9 cellular contexts compared by ENCODE assay signal in the genomic region with DNA sequence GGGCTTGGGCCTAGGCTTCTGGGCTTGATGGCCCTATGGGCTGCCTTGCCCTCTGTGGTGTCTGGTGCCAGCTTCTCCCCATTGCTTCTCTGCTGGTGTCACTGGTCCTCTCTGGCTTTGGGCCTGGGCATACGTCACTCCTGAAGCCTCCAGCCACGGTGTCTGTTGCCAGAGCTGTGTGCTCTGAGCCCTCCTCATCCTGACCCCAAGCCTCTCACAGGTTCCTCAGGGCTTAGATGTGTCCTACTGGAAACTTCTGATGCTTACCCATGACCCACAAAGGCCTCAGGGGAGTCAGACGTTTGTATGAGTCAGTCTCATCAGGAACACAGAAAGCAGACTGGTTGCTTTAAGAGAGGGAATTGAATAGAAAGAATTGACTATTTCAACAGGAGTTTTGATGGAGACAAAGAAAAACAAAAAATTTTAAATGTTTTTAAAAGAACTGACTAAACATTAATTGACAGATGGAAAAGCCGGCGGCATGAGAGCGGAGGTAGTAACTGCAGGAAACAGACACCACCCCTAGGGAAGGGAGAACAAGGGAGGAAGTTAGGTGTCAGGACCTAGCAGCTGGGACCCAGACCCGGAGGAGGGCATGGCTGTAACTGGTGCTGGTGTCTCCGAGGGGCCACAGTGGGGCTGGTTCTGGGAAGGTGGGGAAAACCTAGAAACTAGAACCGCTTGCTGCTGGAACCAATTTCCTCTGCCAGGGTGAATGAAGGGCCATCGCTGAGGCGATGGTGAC. TPM values are rescaled to one million over a fixed set of nuclear protein-coding genes. Genes with fewer than 3 reads are reported as not detected.
DNase-seq lines count a peak whose midpoint lies in the region; ATAC-seq and TF ChIP-seq lines count a peak whose summit lies in the region.
"Had no signal": no experiment of that assay in that cellular context is flagged by ENCODE, and none has a peak within 500 bp of the region (broad histone marks: within the 10 kb centered on the region; RNA-seq: fewer than 3 reads in every experiment).

No MANE protein-coding gene starts in this region.

- TF ChIP-seq EP300 in suprapubic skin (IDR thresholded peaks at IDR 0.05), result no peak

- 0 out of 2 replicates have a peak overlapping the region, but pooled peaks have one; percentile 14 for H3K9ac ChIP-seq in HCT116 (ENCODE audit: low read length)

- ATAC-seq in HCT116, result peak; percentile 26

- no peak overlapping the region for H3K27ac ChIP-seq in HCT116 (ENCODE audit: low read depth, low read length)
- no peak overlapping the region for H3K27ac ChIP-seq in left ventricle myocardium inferior (replicated peaks)
- H3K27ac ChIP-seq in suprapubic skin, result peak overlapping the region; percentile 18
- no peak overlapping the region for H3K27ac ChIP-seq in effector memory CD4-positive, alpha-beta T cell (ENCODE audit: insufficient read depth, low read length, poor library complexity, severe bottlenecking)

- no peak for TF ChIP-seq RAD21 in HCT116 (IDR thresholded peaks at IDR 0.05; ENCODE audit: low read depth)

- in situ Hi-C loops in astrocyte of the spinal cord (cut with HindIII; ENCODE audit: low sequenced_read_pairs), result no loop called here

- H3K27me3 ChIP-seq in HCT116 (ENCODE audit: insufficient read depth, low read length), result no peaks in the 10 kb centered on the region
- no peaks in the 10 kb centered on the region for H3K27me3 ChIP-seq in left ventricle myocardium inferior (ENCODE audit: low read depth)
- no peaks in the 10 kb centered on the region for H3K27me3 ChIP-seq in suprapubic skin
- no peaks in the 10 kb centered on the region for H3K27me3 ChIP-seq in effector memory CD4-positive, alpha-beta T cell (replicated peaks; ENCODE audit: control insufficient read depth, insufficient read depth, low read length, poor library complexity, severe bottlenecking)

- WGBS in suprapubic skin, result 48% methylated on average over 11 of the region's 11 CpGs

- H4K20me1 ChIP-seq in HCT116 (ENCODE audit: insufficient read depth), result no peaks in the 10 kb centered on the region

- H3K4me1 ChIP-seq in HCT116 (ENCODE audit: control insufficient read depth in 1 of 2, insufficient read depth in 2 of 2, low read length in 2 of 2) (peaks cover 37 to 63% of the 10 kb centered on the region in 2 experiments), left ventricle myocardium inferior (peaks cover 10% of the 10 kb centered on the region), suprapubic skin (peaks cover 37% of the 10 kb centered on the region)
- H3K4me1 ChIP-seq in effector memory CD4-positive, alpha-beta T cell (ENCODE audit: control insufficient read depth, insufficient read depth, low read length, poor library complexity, severe bottlenecking), result no peaks in the 10 kb centered on the region

- H2AFZ ChIP-seq in HCT116 (ENCODE audit: low read depth, low read length, poor library complexity, severe bottlenecking), result peak overlapping the region; percentile 74

- H3K36me3 ChIP-seq in HCT116 (ENCODE audit: control insufficient read depth in 1 of 2, insufficient read depth in 2 of 2, low read length in 2 of 2) (no peaks in the 10 kb centered on the region), left ventricle myocardium inferior (no peaks in the 10 kb centered on the region), suprapubic skin (no peaks in the 10 kb centered on the region)
- H3K36me3 ChIP-seq in effector memory CD4-positive, alpha-beta T cell (ENCODE audit: control insufficient read depth, insufficient read depth, low read length), result no peaks in the 10 kb centered on the region
- H3K36me3 ChIP-seq: HAP-1 had no signal

- DNase-seq in HCT116 (ENCODE audit: low read depth, low spot score), result peak; percentile 28
- DNase-seq in astrocyte of the spinal cord (ENCODE audit: low read depth, low spot score), result peak; percentile 84
- peak; percentile 30 for DNase-seq in left ventricle myocardium inferior
- no peak for DNase-seq in suprapubic skin (ENCODE audit: low spot score in 2 of 2)
- no peak for DNase-seq in activated CD4-positive, CD25-positive, alpha-beta regulatory T cell (lab: John Stamatoyannopoulos, UW)
- no peak for DNase-seq in stimulated activated naive CD4-positive, alpha-beta T cell (lab: John Stamatoyannopoulos, UW)
- DNase-seq in effector memory CD4-positive, alpha-beta T cell, result no peak
- no peak for DNase-seq in NCI-H1436 (lab: John Stamatoyannopoulos, UW)

- H3K9me3 ChIP-seq in HCT116 (ENCODE audit: control insufficient read depth in 1 of 2, insufficient read depth in 1 of 2, low read depth in 1 of 2, low read length in 2 of 2) (no peaks in the 10 kb centered on the region), left ventricle myocardium inferior (replicated peaks) (no peaks in the 10 kb centered on the region), suprapubic skin (no peaks in the 10 kb centered on the region)
- H3K9me3 ChIP-seq in effector memory CD4-positive, alpha-beta T cell (ENCODE audit: control insufficient read depth, low read length), result no peaks in the 10 kb centered on the region
- H3K9me3 ChIP-seq: HAP-1 had no signal

- RAD21 ChIA-PET in HCT116 (lab: Charles Lee; ENCODE audit: low non-redundant PET in 1 of 2, low total read pairs in 2 of 2, uncharacterized antibody in 2 of 2, unreplicated experiment in 2 of 2), result no interaction called here

- POLR2A ChIA-PET in HCT116 (lab: Charles Lee), result interaction anchor here (1.6 kb wide), 1 partner anchor 26 kb away, joined by 4 read pairs; no protein-coding TSS in a partner anchor

- TF ChIP-seq POLR2A in HCT116 (IDR thresholded peaks at IDR 0.05; ENCODE audit: borderline replicate concordance, extremely low read depth, insufficient read depth, insufficient read length), result no peak
- no peak for TF ChIP-seq POLR2A in suprapubic skin (IDR thresholded peaks at IDR 0.05)

- no TSS peak for BruUV-seq in HCT116 (replicated peaks; lab: Mats Ljungman, UMichigan)

- H3K79me2 ChIP-seq in HCT116 (ENCODE audit: insufficient read depth, low read length), result no peaks in the 10 kb centered on the region

- intact Hi-C loops in HCT116 (cut with micrococcal nuclease), result no loop called here
- intact Hi-C loops in left ventricle myocardium inferior (cut with micrococcal nuclease), result no loop called here

- H3K9me2 ChIP-seq in HCT116 (ENCODE audit: insufficient read depth), result no peaks in the 10 kb centered on the region

- H3K4me3 ChIP-seq in HCT116 (replicated peaks in 1 of 2; ENCODE audit: low read depth in 1 of 2, low read length in 2 of 2) (no peak overlapping the region), astrocyte of the spinal cord (ENCODE audit: low read depth, low read length) (no peak overlapping the region), left ventricle myocardium inferior (no peak overlapping the region), suprapubic skin (no peak overlapping the region)
- no peak overlapping the region for H3K4me3 ChIP-seq in effector memory CD4-positive, alpha-beta T cell (ENCODE audit: insufficient read depth, low read depth, low read length, poor library complexity, severe bottlenecking)
- H3K4me3 ChIP-seq: HAP-1 had no signal

- H3K4me2 ChIP-seq in HCT116 (ENCODE audit: low read length), result peak overlapping the region; percentile 49

- CTCF ChIA-PET in HCT116 (lab: Charles Lee), result no interaction called here

- no peak for TF ChIP-seq CTCF in HCT116 (IDR thresholded peaks at IDR 0.05 in 2 of 3, conservative IDR thresholded peaks at IDR 0.05 in 1 of 3; ENCODE audit: borderline replicate concordance in 1 of 3, insufficient read depth in 1 of 3, low read depth in 2 of 3, low read length in 2 of 3)
- no peak for TF ChIP-seq CTCF in astrocyte of the spinal cord (IDR thresholded peaks at IDR 0.05; ENCODE audit: low read depth, low read length)
- TF ChIP-seq CTCF in left ventricle myocardium inferior (IDR thresholded peaks at IDR 0.05; ENCODE audit: borderline replicate concordance), result no peak
- no peak for TF ChIP-seq CTCF in suprapubic skin (IDR thresholded peaks at IDR 0.05)

TF ChIP-seq in HCT116, 20 proteins besides CTCF, POLR2A, EP300 and RAD21:
- 0 out of 2 replicates have a peak, but pooled peaks have one; percentile 13 for TF ChIP-seq CBX3 (IDR thresholded peaks at IDR 0.05; ENCODE audit: low read depth)
- TF ChIP-seq FOSL1 (IDR thresholded peaks at IDR 0.05; ENCODE audit: low read depth), result peak; percentile 40; the same call in 1 of the 2 replicates
- TF ChIP-seq JUND (IDR thresholded peaks at IDR 0.05), result 0 out of 2 replicates have a peak, but pooled peaks have one; percentile 14
- no peak for TF ChIP-seq EZH2phosphoT487 (IDR thresholded peaks at IDR 0.05; ENCODE audit: borderline replicate concordance)
TF ChIP-seq in HCT116: peak in this region for 3.

RNA-seq across cellular contexts. Expression of a gene that starts 39.9 kb away (rescaled TPM):
- total RNA-seq in HCT116 (2021; ENCODE audit: unreplicated experiment) (7.8 TPM), left ventricle myocardium inferior (24.4 TPM), suprapubic skin (10 to 100 TPM; 52.6 to 90.4 (median 58.4) TPM)
- polyA plus RNA-seq in HCT116 (2012), result 4.3 and 6.8 TPM in 2 replicates

Comparison
In these comparisons a context has a peak if more than half of its experiments do, and no peak if none do; other contexts are left out.
1. DNase-seq: peak in HCT116 (single experiment), astrocyte of the spinal cord (single experiment) and left ventricle myocardium inferior (single experiment); none in suprapubic skin (0 of 2), activated CD4-positive, CD25-positive, alpha-beta regulatory T cell (0 of 4), stimulated activated naive CD4-positive, alpha-beta T cell (0 of 6), effector memory CD4-positive, alpha-beta T cell (0 of 3) and NCI-H1436 (single experiment).